In the genomic region with DNA sequence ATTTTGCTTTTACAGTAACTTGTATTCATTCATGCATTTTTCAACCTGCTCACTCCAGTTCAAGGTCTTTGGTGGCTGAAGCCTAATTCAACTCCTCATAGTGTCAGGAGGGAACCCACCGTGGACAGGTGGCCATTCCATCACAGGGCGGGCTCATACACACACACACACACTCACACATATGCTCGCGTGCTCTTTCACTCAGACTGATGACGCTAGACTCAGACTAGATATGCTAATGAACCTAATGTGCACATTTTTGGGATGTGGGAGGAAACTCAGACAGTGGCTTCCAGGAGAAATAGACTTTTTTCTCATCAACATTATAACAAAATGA, we compare ENCODE assay signal across 8 cellular contexts. TPM values are rescaled to one million over a fixed set of nuclear protein-coding genes. Genes with fewer than 3 reads are reported as not detected.
A peak's percentile ranks its signal among the peaks of the same experiment; 100 is the strongest.
DNase-seq lines count a peak whose midpoint lies in the region; ATAC-seq and TF ChIP-seq lines count a peak whose summit lies in the region.

No MANE protein-coding gene starts in this region.

- H3K27ac ChIP-seq in dorsolateral prefrontal cortex (peak overlapping the region in 54 of 59 donors; percentile 38 to 90 (median 78)), muscle layer of duodenum (ENCODE audit: low read length) (no peak overlapping the region)

- no peaks in the 10 kb centered on the region for H3K27me3 ChIP-seq in dorsolateral prefrontal cortex
- no peaks in the 10 kb centered on the region for H3K27me3 ChIP-seq in muscle layer of duodenum (ENCODE audit: low read depth, low read length)

- no peaks in the 10 kb centered on the region for H3K36me3 ChIP-seq in muscle layer of duodenum (ENCODE audit: control insufficient read depth in 1 of 2, insufficient read depth in 2 of 2, low read length in 2 of 2)

- H3K4me1 ChIP-seq in muscle layer of duodenum (ENCODE audit: control insufficient read depth in 1 of 2, insufficient read depth in 2 of 2, low read length in 2 of 2), result peaks cover 0 to 5% of the 10 kb centered on the region in 2 donors

- TF ChIP-seq CTCF in dorsolateral prefrontal cortex (IDR thresholded peaks at IDR 0.05 in 54 of 56, conservative IDR thresholded peaks at IDR 0.05 in 2 of 56; ENCODE audit: low read depth in 1 of 56, partially characterized antibody in 56 of 56), result no peak

- H3K9me3 ChIP-seq in muscle layer of duodenum (ENCODE audit: control insufficient read depth in 1 of 2, low read length in 2 of 2), result no peaks in the 10 kb centered on the region

- H3K4me3 ChIP-seq in dorsolateral prefrontal cortex, result peak overlapping the region; percentile 55 to 83 (median 72)
- peak overlapping the region; percentile 55 to 86 for H3K4me3 ChIP-seq in muscle layer of duodenum (ENCODE audit: low read depth in 1 of 2, low read length in 2 of 2)

- DNase-seq in COLO668 (lab: John Stamatoyannopoulos, UW; ENCODE audit: unreplicated experiment) (peak; percentile 11), OCI-M1 (lab: John Stamatoyannopoulos, UW) (peak; percentile 80), dorsolateral prefrontal cortex (peak in 3 of 10 donors; percentile 27 to 36 (median 36)), ureter (ENCODE audit: low spot score) (no peak), posterior cingulate gyrus (no peak), T-helper 9 cell (no peak)

- intact Hi-C loops in dorsolateral prefrontal cortex (cut with DNase I) (loop anchor here (10.0 kb wide), 1 partner anchor 118 kb away; no protein-coding TSS in a partner anchor), posterior cingulate gyrus (cut with DNase I) (no loop called here)

- ATAC-seq in GM21737 (IDR thresholded peaks at IDR 0.05; ENCODE audit: unreplicated experiment), result peak; percentile 6

RNA-seq across cellular contexts. Expression of a gene that starts 56.7 kb away (rescaled TPM):
- total RNA-seq in dorsolateral prefrontal cortex (10 to 100 TPM; 31.7 to 61.4 (median 42.6) TPM), ureter (85.2 TPM)

Comparison
In these comparisons a context has a peak if more than half of its experiments do, and no peak if none do; other contexts are left out.
1. DNase-seq: peak in COLO668 (single experiment) and OCI-M1 (single experiment); none in ureter (single experiment), posterior cingulate gyrus (0 of 10) and T-helper 9 cell (single experiment).